Comparison of ENCODE assay signal across 1 cellular context in the genomic region with DNA sequence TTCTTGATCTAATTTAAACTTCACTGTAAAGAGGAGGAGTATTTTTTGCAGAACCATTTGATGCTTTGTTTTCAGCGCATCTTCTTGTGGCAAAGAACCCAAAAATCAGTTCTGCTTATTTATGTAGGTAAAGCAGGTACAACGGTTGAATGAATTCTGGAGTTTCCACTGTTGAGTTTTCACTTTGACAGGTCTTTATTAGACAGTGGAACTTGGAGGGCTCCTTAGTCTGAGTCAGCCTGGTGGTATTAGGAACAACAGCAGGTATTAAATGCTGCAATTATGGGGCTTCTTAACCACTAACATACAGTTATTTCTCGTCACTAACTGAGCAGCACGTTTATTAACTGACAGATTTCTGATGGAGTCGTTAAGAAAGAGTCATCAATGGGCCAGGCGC.
TF ChIP-seq lines count a peak whose summit lies in the region.

No MANE protein-coding gene starts in this region.

TF ChIP-seq in HepG2, 621 proteins besides CTCF, POLR2A, EP300 and RAD21 (continued from another document):
- TF ChIP-seq MYNN (CRISPR knock-in tag; IDR thresholded peaks at IDR 0.05; ENCODE audit: low read depth): no peak
- TF ChIP-seq, protein P1, sequence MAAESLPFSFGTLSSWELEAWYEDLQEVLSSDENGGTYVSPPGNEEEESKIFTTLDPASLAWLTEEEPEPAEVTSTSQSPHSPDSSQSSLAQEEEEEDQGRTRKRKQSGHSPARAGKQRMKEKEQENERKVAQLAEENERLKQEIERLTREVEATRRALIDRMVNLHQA (CRISPR knock-in tag; IDR thresholded peaks at IDR 0.05): no peak
- TF ChIP-seq SALL2 (CRISPR knock-in tag; IDR thresholded peaks at IDR 0.05): no peak
- TF ChIP-seq ZFP1 (CRISPR knock-in tag; IDR thresholded peaks at IDR 0.05): no peak
- TF ChIP-seq ZNF484 (CRISPR knock-in tag; IDR thresholded peaks at IDR 0.05; ENCODE audit: borderline replicate concordance, low read depth): no peak
- TF ChIP-seq PHF8 (CRISPR knock-in tag; IDR thresholded peaks at IDR 0.05): no peak
- no peak for TF ChIP-seq MAFG (CRISPR knock-in tag; IDR thresholded peaks at IDR 0.05)
- no peak for TF ChIP-seq ZNF562 (CRISPR knock-in tag; IDR thresholded peaks at IDR 0.05; ENCODE audit: borderline replicate concordance)
- TF ChIP-seq, protein P2, sequence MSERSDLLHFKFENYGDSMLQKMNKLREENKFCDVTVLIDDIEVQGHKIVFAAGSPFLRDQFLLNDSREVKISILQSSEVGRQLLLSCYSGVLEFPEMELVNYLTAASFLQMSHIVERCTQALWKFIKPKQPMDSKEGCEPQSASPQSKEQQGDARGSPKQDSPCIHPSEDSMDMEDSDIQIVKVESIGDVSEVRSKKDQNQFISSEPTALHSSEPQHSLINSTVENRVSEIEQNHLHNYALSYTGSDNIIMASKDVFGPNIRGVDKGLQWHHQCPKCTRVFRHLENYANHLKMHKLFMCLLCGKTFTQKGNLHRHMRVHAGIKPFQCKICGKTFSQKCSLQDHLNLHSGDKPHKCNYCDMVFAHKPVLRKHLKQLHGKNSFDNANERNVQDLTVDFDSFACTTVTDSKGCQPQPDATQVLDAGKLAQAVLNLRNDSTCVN (CRISPR knock-in tag; IDR thresholded peaks at IDR 0.05; ENCODE audit: borderline replicate concordance): no peak
- no peak for TF ChIP-seq GABPA (IDR thresholded peaks at IDR 0.05; ENCODE audit: low read depth, low read length)
- no peak for TF ChIP-seq GABPA (CRISPR knock-in tag; IDR thresholded peaks at IDR 0.05; ENCODE audit: low read depth)
- TF ChIP-seq AHR (CRISPR knock-in tag; IDR thresholded peaks at IDR 0.05): no peak
- no peak for TF ChIP-seq ZEB1 (IDR thresholded peaks at IDR 0.05; ENCODE audit: insufficient replicate concordance, low read depth)
- TF ChIP-seq, protein P3, sequence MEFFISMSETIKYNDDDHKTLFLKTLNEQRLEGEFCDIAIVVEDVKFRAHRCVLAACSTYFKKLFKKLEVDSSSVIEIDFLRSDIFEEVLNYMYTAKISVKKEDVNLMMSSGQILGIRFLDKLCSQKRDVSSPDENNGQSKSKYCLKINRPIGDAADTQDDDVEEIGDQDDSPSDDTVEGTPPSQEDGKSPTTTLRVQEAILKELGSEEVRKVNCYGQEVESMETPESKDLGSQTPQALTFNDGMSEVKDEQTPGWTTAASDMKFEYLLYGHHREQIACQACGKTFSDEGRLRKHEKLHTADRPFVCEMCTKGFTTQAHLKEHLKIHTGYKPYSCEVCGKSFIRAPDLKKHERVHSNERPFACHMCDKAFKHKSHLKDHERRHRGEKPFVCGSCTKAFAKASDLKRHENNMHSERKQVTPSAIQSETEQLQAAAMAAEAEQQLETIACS (CRISPR knock-in tag; IDR thresholded peaks at IDR 0.05): no peak
- no peak for TF ChIP-seq NCOA2 (CRISPR knock-in tag; IDR thresholded peaks at IDR 0.05)
